ENCODE assay signal across 11 cellular contexts in genomic region chr16:2816751-2817495, GRCh38. TPM values are rescaled to one million over a fixed set of nuclear protein-coding genes. Genes with fewer than 3 reads are reported as not detected.
DNase-seq lines count a peak whose midpoint lies in the region; TF ChIP-seq lines count a peak whose summit lies in the region.
"Had no signal": no experiment of that assay in that cellular context is flagged by ENCODE, and none has a peak within 500 bp of the region (broad histone marks: within the 10 kb centered on the region; RNA-seq: fewer than 3 reads in every experiment).

Gene PRSS21, plus strand, starts transcription at chr16:2817237. Its CDS starts 32 bp downstream, at chr16:2817269.

- TF ChIP-seq POLR2A in tibial nerve (IDR thresholded peaks at IDR 0.05), result no peak

- peak; percentile 24; the same call in 1 of the 2 replicates for TF ChIP-seq CTCF in GM12875 (IDR thresholded peaks at IDR 0.05; ENCODE audit: borderline replicate concordance, insufficient read depth, low read depth, low read length)
- no peak for TF ChIP-seq CTCF in tibial nerve (IDR thresholded peaks at IDR 0.05)
- TF ChIP-seq CTCF in BE2C (IDR thresholded peaks at IDR 0.05; ENCODE audit: low read depth, low read length), result no peak

- H3K4me1 ChIP-seq in tibial nerve, result no peaks in the 10 kb centered on the region
- H3K4me1 ChIP-seq in BE2C, result no peaks in the 10 kb centered on the region

- no peaks in the 10 kb centered on the region for H3K36me3 Mint-ChIP-seq in dendritic cell treated with granulocyte-macrophage colony-stimulating factor and Interleukin-4, amounts not matched to agents 40 ng/mL and 50 ng/mL, for 4 days (ENCODE audit: low read depth)

- H3K9me3 ChIP-seq in tibial nerve (no peaks in the 10 kb centered on the region), BE2C (no peaks in the 10 kb centered on the region)
- H3K9me3 ChIP-seq: ascending aorta, ovary had no signal

- 67 to 81% methylated on average over 32 to 45 of the region's 46 CpGs for WGBS in tibial nerve, 2 donors

- peaks cover 0 to 41% of the 10 kb centered on the region in 2 donors for H3K27me3 ChIP-seq in tibial nerve
- H3K27me3 ChIP-seq in BE2C, result 0 out of 2 replicates have a peak, but pooled peaks cover 3% of the 10 kb centered on the region
- H3K27me3 ChIP-seq: ascending aorta, ovary had no signal

- H3K27ac ChIP-seq in tibial nerve, result no peak within 1 kb of the TSS
- H3K27ac ChIP-seq: ascending aorta, ovary had no signal

- H3K4me1 Mint-ChIP-seq in dendritic cell treated with granulocyte-macrophage colony-stimulating factor and Interleukin-4, amounts not matched to agents 40 ng/mL and 50 ng/mL, for 4 days (ENCODE audit: low read depth), result peaks cover 40% of the 10 kb centered on the region

- peak; percentile 74 for DNase-seq in UCSD-AML1 (lab: John Stamatoyannopoulos, UW; ENCODE audit: unreplicated experiment)
- peak; percentile 53 for DNase-seq in stimulated activated CD4-positive, alpha-beta T cell treated with anti-CD3 and anti-CD28 coated beads, Interleukin-15, amount 100 ng/mL, for 24 hours
- no peak for DNase-seq in DMS53 (lab: John Stamatoyannopoulos, UW)
- DNase-seq in tibial nerve (ENCODE audit: low spot score in 2 of 2), result no peak
- DNase-seq in cerebellar nuclear complex (lab: John Stamatoyannopoulos, UW), result no peak
- DNase-seq in BE2C, result no peak
- DNase-seq: KBM-7 had no signal

- peak within 1 kb of the TSS; percentile 76 for H3K27ac Mint-ChIP-seq in dendritic cell treated with granulocyte-macrophage colony-stimulating factor and Interleukin-4, amounts not matched to agents 40 ng/mL and 50 ng/mL, for 4 days

- intact Hi-C loops in dendritic cell treated with granulocyte-macrophage colony-stimulating factor and Interleukin-4, amounts not matched to agents 40 ng/mL and 50 ng/mL, for 4 days (cut with micrococcal nuclease), result loop anchor here (5.0 kb wide), 1 partner anchor 40 kb away; the partner anchor contains the start of gene ELOB

- no peaks in the 10 kb centered on the region for H3K9me3 Mint-ChIP-seq in dendritic cell treated with granulocyte-macrophage colony-stimulating factor and Interleukin-4, amounts not matched to agents 40 ng/mL and 50 ng/mL, for 4 days

- TF ChIP-seq EP300 in tibial nerve (IDR thresholded peaks at IDR 0.05), result no peak

- H3K4me3 ChIP-seq in GM12875 (ENCODE audit: low read depth, low read length), result no peak within 1 kb of the TSS
- no peak within 1 kb of the TSS for H3K4me3 ChIP-seq in tibial nerve
- H3K4me3 ChIP-seq in BE2C (ENCODE audit: low read depth, low read length), result no peak within 1 kb of the TSS
- H3K4me3 ChIP-seq: ovary had no signal

- peak within 1 kb of the TSS; percentile 63 for H3K4me3 Mint-ChIP-seq in dendritic cell treated with granulocyte-macrophage colony-stimulating factor and Interleukin-4, amounts not matched to agents 40 ng/mL and 50 ng/mL, for 4 days

- H3K27me3 Mint-ChIP-seq in dendritic cell treated with granulocyte-macrophage colony-stimulating factor and Interleukin-4, amounts not matched to agents 40 ng/mL and 50 ng/mL, for 4 days, result peaks cover 8% of the 10 kb centered on the region

- H3K36me3 ChIP-seq in tibial nerve (no peaks in the 10 kb centered on the region), BE2C (no peaks in the 10 kb centered on the region)
- H3K36me3 ChIP-seq: ascending aorta, ovary had no signal

RNA-seq across cellular contexts. Expression of gene PRSS21, which starts in this region (rescaled TPM):
- not detected for total RNA-seq in tibial nerve
- polyA plus RNA-seq in BE2C (2012; ENCODE audit: insufficient read depth, insufficient read length, low read depth), result not detected
- total RNA-seq: ascending aorta had no signal

Comparison
In these comparisons a context has a peak if more than half of its experiments do, and no peak if none do; other contexts are left out.
1. DNase-seq: peak in UCSD-AML1 (single experiment) and stimulated activated CD4-positive, alpha-beta T cell treated with anti-CD3 and anti-CD28 coated beads, Interleukin-15, amount 100 ng/mL, for 24 hours (single experiment); none in DMS53 (single experiment), tibial nerve (0 of 2), cerebellar nuclear complex (0 of 2) and BE2C (single experiment).